In the genomic region with DNA sequence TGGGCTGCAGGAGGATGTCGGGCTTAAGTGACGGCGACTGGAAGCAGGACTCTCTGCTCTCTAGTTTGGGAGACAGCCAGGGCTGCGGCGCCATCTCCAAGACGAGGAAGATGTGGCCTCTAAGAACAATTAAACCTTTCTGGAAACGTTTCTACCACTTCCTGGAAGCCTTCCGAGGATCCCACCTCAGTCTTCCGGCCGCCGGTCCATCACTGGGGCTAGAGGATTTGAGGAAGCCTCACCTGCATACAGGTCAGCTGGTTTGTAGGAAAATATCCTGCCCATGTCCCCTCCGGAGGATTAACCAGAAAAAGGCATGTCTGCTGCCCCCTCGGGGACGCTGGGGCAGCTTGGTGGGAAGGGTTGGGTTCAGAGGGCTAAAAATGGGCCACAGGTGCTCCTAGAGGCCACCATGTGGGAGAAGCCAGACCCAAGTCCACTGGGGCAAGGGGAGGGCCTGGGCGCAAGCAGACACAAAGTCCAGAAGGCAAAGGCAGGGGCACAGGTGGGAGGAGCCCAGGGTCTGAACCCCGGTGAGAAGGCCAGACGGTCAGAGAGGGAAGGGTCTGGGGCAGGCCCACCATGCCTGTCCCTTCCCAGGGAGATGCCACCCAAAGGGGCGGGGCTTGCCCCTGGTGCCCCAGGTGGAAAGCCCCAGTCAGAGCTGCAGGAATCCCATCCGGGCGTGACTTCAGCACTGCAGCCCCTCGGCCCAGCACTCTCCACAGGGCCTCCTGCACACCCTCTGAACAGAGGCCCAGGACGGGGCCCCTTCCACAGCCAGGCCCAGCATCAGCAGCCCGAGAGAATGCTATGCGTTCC, we compare ENCODE assay signal across 1 cellular context.
A peak's percentile ranks its signal among the peaks of the same experiment; 100 is the strongest.
TF ChIP-seq lines count a peak whose summit lies in the region.

No MANE protein-coding gene starts in this region.

TF ChIP-seq in HepG2, 621 proteins besides CTCF, POLR2A, EP300 and RAD21 (continued from another document and continues in another):
- TF ChIP-seq, protein P1, sequence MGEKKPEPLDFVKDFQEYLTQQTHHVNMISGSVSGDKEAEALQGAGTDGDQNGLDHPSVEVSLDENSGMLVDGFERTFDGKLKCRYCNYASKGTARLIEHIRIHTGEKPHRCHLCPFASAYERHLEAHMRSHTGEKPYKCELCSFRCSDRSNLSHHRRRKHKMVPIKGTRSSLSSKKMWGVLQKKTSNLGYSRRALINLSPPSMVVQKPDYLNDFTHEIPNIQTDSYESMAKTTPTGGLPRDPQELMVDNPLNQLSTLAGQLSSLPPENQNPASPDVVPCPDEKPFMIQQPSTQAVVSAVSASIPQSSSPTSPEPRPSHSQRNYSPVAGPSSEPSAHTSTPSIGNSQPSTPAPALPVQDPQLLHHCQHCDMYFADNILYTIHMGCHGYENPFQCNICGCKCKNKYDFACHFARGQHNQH (CRISPR knock-in tag; IDR thresholded peaks at IDR 0.05), result no peak; the same call in 1 of the 2 replicates
- TF ChIP-seq, protein P2, sequence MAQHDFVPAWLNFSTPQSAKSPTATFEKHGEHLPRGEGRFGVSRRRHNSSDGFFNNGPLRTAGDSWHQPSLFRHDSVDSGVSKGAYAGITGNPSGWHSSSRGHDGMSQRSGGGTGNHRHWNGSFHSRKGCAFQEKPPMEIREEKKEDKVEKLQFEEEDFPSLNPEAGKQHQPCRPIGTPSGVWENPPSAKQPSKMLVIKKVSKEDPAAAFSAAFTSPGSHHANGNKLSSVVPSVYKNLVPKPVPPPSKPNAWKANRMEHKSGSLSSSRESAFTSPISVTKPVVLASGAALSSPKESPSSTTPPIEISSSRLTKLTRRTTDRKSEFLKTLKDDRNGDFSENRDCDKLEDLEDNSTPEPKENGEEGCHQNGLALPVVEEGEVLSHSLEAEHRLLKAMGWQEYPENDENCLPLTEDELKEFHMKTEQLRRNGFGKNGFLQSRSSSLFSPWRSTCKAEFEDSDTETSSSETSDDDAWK (CRISPR knock-in tag; IDR thresholded peaks at IDR 0.05), result no peak
- TF ChIP-seq, protein P3, sequence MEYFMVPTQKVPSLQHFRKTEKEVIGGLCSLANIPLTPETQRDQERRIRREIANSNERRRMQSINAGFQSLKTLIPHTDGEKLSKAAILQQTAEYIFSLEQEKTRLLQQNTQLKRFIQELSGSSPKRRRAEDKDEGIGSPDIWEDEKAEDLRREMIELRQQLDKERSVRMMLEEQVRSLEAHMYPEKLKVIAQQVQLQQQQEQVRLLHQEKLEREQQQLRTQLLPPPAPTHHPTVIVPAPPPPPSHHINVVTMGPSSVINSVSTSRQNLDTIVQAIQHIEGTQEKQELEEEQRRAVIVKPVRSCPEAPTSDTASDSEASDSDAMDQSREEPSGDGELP (IDR thresholded peaks at IDR 0.05; ENCODE audit: borderline replicate concordance, low read depth), result peak; percentile 83; the same call in 1 of the 2 replicates
- no peak for TF ChIP-seq ZNF33B (CRISPR knock-in tag; IDR thresholded peaks at IDR 0.05)
- no peak for TF ChIP-seq ZBTB21 (CRISPR knock-in tag; IDR thresholded peaks at IDR 0.05)
- TF ChIP-seq EHMT2 (IDR thresholded peaks at IDR 0.05; ENCODE audit: borderline replicate concordance, low read depth, low read length), result no peak
- no peak for TF ChIP-seq ZNF777 (CRISPR knock-in tag; IDR thresholded peaks at IDR 0.05)
- TF ChIP-seq, protein P4, sequence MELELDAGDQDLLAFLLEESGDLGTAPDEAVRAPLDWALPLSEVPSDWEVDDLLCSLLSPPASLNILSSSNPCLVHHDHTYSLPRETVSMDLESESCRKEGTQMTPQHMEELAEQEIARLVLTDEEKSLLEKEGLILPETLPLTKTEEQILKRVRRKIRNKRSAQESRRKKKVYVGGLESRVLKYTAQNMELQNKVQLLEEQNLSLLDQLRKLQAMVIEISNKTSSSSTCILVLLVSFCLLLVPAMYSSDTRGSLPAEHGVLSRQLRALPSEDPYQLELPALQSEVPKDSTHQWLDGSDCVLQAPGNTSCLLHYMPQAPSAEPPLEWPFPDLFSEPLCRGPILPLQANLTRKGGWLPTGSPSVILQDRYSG (CRISPR knock-in tag; IDR thresholded peaks at IDR 0.05), result 0 out of 2 replicates have a peak, but pooled peaks have one; percentile 59
- no peak; the same call in 1 of the 2 replicates for TF ChIP-seq MIER2 (CRISPR knock-in tag; IDR thresholded peaks at IDR 0.05)
- TF ChIP-seq, protein P5, sequence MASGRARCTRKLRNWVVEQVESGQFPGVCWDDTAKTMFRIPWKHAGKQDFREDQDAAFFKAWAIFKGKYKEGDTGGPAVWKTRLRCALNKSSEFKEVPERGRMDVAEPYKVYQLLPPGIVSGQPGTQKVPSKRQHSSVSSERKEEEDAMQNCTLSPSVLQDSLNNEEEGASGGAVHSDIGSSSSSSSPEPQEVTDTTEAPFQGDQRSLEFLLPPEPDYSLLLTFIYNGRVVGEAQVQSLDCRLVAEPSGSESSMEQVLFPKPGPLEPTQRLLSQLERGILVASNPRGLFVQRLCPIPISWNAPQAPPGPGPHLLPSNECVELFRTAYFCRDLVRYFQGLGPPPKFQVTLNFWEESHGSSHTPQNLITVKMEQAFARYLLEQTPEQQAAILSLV (CRISPR knock-in tag; IDR thresholded peaks at IDR 0.05; ENCODE audit: borderline replicate concordance), result no peak
- no peak for TF ChIP-seq MBNL3 (CRISPR knock-in tag; conservative IDR thresholded peaks at IDR 0.05)
- TF ChIP-seq HNRNPLL (IDR thresholded peaks at IDR 0.05; ENCODE audit: low read depth, low read length, poor library complexity, severe bottlenecking), result no peak
- no peak for TF ChIP-seq ZNF746 (CRISPR knock-in tag; IDR thresholded peaks at IDR 0.05)
- TF ChIP-seq ZC3H13 (CRISPR knock-in tag; IDR thresholded peaks at IDR 0.05), result no peak
- TF ChIP-seq GATA4 (IDR thresholded peaks at IDR 0.05; ENCODE audit: borderline replicate concordance, low read depth), result no peak
- TF ChIP-seq ISX (CRISPR knock-in tag; conservative IDR thresholded peaks at IDR 0.05), result no peak
- TF ChIP-seq ZNF138 (CRISPR knock-in tag; IDR thresholded peaks at IDR 0.05; ENCODE audit: low read depth), result no peak
- TF ChIP-seq, protein P6, sequence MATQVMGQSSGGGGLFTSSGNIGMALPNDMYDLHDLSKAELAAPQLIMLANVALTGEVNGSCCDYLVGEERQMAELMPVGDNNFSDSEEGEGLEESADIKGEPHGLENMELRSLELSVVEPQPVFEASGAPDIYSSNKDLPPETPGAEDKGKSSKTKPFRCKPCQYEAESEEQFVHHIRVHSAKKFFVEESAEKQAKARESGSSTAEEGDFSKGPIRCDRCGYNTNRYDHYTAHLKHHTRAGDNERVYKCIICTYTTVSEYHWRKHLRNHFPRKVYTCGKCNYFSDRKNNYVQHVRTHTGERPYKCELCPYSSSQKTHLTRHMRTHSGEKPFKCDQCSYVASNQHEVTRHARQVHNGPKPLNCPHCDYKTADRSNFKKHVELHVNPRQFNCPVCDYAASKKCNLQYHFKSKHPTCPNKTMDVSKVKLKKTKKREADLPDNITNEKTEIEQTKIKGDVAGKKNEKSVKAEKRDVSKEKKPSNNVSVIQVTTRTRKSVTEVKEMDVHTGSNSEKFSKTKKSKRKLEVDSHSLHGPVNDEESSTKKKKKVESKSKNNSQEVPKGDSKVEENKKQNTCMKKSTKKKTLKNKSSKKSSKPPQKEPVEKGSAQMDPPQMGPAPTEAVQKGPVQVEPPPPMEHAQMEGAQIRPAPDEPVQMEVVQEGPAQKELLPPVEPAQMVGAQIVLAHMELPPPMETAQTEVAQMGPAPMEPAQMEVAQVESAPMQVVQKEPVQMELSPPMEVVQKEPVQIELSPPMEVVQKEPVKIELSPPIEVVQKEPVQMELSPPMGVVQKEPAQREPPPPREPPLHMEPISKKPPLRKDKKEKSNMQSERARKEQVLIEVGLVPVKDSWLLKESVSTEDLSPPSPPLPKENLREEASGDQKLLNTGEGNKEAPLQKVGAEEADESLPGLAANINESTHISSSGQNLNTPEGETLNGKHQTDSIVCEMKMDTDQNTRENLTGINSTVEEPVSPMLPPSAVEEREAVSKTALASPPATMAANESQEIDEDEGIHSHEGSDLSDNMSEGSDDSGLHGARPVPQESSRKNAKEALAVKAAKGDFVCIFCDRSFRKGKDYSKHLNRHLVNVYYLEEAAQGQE (IDR thresholded peaks at IDR 0.05; ENCODE audit: borderline replicate concordance in 1 of 2, low read depth in 1 of 2, low read length in 2 of 2), result no peak; a peak in 1 of 4 replicates
- peak; percentile 74 for TF ChIP-seq XRCC5 (optimal IDR thresholded peaks at IDR 0.05; ENCODE audit: low read length)
- TF ChIP-seq ZNF160 (CRISPR knock-in tag; IDR thresholded peaks at IDR 0.05), result peak; percentile 67; the same call in 1 of the 2 replicates
- no peak for TF ChIP-seq KDM4B (CRISPR knock-in tag; IDR thresholded peaks at IDR 0.05)
- TF ChIP-seq GLI4 (CRISPR knock-in tag; IDR thresholded peaks at IDR 0.05; ENCODE audit: borderline replicate concordance), result no peak
- TF ChIP-seq TBP (CRISPR knock-in tag; IDR thresholded peaks at IDR 0.05), result no peak
- TF ChIP-seq, protein P7, sequence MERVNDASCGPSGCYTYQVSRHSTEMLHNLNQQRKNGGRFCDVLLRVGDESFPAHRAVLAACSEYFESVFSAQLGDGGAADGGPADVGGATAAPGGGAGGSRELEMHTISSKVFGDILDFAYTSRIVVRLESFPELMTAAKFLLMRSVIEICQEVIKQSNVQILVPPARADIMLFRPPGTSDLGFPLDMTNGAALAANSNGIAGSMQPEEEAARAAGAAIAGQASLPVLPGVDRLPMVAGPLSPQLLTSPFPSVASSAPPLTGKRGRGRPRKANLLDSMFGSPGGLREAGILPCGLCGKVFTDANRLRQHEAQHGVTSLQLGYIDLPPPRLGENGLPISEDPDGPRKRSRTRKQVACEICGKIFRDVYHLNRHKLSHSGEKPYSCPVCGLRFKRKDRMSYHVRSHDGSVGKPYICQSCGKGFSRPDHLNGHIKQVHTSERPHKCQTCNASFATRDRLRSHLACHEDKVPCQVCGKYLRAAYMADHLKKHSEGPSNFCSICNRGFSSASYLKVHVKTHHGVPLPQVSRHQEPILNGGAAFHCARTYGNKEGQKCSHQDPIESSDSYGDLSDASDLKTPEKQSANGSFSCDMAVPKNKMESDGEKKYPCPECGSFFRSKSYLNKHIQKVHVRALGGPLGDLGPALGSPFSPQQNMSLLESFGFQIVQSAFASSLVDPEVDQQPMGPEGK (CRISPR knock-in tag; IDR thresholded peaks at IDR 0.05), result peak; percentile 78
- TF ChIP-seq CHD2 (IDR thresholded peaks at IDR 0.05; ENCODE audit: low read depth, low read length), result no peak
- no peak for TF ChIP-seq KDM5A (IDR thresholded peaks at IDR 0.05; ENCODE audit: borderline replicate concordance, low read length)
- TF ChIP-seq ZNF614 (CRISPR knock-in tag; IDR thresholded peaks at IDR 0.05; ENCODE audit: borderline replicate concordance), result no peak
- TF ChIP-seq ZBTB20 (CRISPR knock-in tag; IDR thresholded peaks at IDR 0.05; ENCODE audit: borderline replicate concordance, low read depth), result no peak
- TF ChIP-seq RFXANK (CRISPR knock-in tag; IDR thresholded peaks at IDR 0.05), result no peak
- TF ChIP-seq, protein P8, sequence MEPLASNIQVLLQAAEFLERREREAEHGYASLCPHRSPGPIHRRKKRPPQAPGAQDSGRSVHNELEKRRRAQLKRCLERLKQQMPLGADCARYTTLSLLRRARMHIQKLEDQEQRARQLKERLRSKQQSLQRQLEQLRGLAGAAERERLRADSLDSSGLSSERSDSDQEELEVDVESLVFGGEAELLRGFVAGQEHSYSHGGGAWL (CRISPR knock-in tag; IDR thresholded peaks at IDR 0.05), result no peak
- no peak for TF ChIP-seq SRSF1 (optimal IDR thresholded peaks at IDR 0.05; ENCODE audit: low read depth, low read length)
- peak; percentile 46 for TF ChIP-seq ASH2L (IDR thresholded peaks at IDR 0.05; ENCODE audit: insufficient read length, low read depth, low read length)
- TF ChIP-seq RAD51 (IDR thresholded peaks at IDR 0.05; ENCODE audit: borderline replicate concordance), result no peak
- TF ChIP-seq ZNF891 (CRISPR knock-in tag; IDR thresholded peaks at IDR 0.05), result peak; percentile 18; the same call in 1 of the 2 replicates
- TF ChIP-seq ZNF263 (CRISPR knock-in tag; IDR thresholded peaks at IDR 0.05), result peak; percentile 77
- no peak for TF ChIP-seq MED13 (CRISPR knock-in tag; IDR thresholded peaks at IDR 0.05)
- no peak for TF ChIP-seq ZNF660 (CRISPR knock-in tag; IDR thresholded peaks at IDR 0.05; ENCODE audit: borderline replicate concordance, low read depth)
- no peak for TF ChIP-seq ZNF256 (CRISPR knock-in tag; conservative IDR thresholded peaks at IDR 0.05)
- TF ChIP-seq SAP130 (CRISPR knock-in tag; IDR thresholded peaks at IDR 0.05; ENCODE audit: low read depth), result peak; percentile 55
- TF ChIP-seq AGO1 (IDR thresholded peaks at IDR 0.05; ENCODE audit: low read depth, low read length, poor library complexity, severe bottlenecking), result no peak
- TF ChIP-seq ZNF143 (CRISPR knock-in tag; IDR thresholded peaks at IDR 0.05), result peak; percentile 26; the same call in 1 of the 2 replicates
- TF ChIP-seq, protein P9, sequence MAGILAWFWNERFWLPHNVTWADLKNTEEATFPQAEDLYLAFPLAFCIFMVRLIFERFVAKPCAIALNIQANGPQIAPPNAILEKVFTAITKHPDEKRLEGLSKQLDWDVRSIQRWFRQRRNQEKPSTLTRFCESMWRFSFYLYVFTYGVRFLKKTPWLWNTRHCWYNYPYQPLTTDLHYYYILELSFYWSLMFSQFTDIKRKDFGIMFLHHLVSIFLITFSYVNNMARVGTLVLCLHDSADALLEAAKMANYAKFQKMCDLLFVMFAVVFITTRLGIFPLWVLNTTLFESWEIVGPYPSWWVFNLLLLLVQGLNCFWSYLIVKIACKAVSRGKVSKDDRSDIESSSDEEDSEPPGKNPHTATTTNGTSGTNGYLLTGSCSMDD (CRISPR knock-in tag; IDR thresholded peaks at IDR 0.05), result no peak
- TF ChIP-seq HNF4G (IDR thresholded peaks at IDR 0.05; ENCODE audit: borderline replicate concordance, low read depth, low read length), result peak; percentile 95
- TF ChIP-seq HNF4G (CRISPR knock-in tag; IDR thresholded peaks at IDR 0.05; ENCODE audit: borderline replicate concordance, low read depth), result peak; percentile 97
- TF ChIP-seq, protein P10, sequence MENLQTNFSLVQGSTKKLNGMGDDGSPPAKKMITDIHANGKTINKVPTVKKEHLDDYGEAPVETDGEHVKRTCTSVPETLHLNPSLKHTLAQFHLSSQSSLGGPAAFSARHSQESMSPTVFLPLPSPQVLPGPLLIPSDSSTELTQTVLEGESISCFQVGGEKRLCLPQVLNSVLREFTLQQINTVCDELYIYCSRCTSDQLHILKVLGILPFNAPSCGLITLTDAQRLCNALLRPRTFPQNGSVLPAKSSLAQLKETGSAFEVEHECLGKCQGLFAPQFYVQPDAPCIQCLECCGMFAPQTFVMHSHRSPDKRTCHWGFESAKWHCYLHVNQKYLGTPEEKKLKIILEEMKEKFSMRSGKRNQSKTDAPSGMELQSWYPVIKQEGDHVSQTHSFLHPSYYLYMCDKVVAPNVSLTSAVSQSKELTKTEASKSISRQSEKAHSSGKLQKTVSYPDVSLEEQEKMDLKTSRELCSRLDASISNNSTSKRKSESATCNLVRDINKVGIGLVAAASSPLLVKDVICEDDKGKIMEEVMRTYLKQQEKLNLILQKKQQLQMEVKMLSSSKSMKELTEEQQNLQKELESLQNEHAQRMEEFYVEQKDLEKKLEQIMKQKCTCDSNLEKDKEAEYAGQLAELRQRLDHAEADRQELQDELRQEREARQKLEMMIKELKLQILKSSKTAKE (CRISPR knock-in tag; IDR thresholded peaks at IDR 0.05; ENCODE audit: borderline replicate concordance), result peak; percentile 56; the same call in 1 of the 2 replicates
- TF ChIP-seq CENPT (CRISPR knock-in tag; IDR thresholded peaks at IDR 0.05; ENCODE audit: low read depth), result 0 out of 2 replicates have a peak, but pooled peaks have one; percentile 38
- peak; percentile 89 for TF ChIP-seq RXRA (CRISPR knock-in tag; IDR thresholded peaks at IDR 0.05)
- 0 out of 2 replicates have a peak, but pooled peaks have one; percentile 61 for TF ChIP-seq FLYWCH1 (CRISPR knock-in tag; IDR thresholded peaks at IDR 0.05)
- no peak for TF ChIP-seq ZSCAN29 (CRISPR knock-in tag; conservative IDR thresholded peaks at IDR 0.05)
- TF ChIP-seq MEF2D (CRISPR knock-in tag; IDR thresholded peaks at IDR 0.05), result peak; percentile 87
- TF ChIP-seq NR2F6 (IDR thresholded peaks at IDR 0.05), result peak; percentile 65
- TF ChIP-seq NR2F6 (CRISPR knock-in tag; IDR thresholded peaks at IDR 0.05), result peak; percentile 82
- no peak; the same call in 1 of the 2 replicates for TF ChIP-seq ZNF547 (CRISPR knock-in tag; IDR thresholded peaks at IDR 0.05)
